Comparison of ENCODE assay signal across 12 cellular contexts in the genomic region with DNA sequence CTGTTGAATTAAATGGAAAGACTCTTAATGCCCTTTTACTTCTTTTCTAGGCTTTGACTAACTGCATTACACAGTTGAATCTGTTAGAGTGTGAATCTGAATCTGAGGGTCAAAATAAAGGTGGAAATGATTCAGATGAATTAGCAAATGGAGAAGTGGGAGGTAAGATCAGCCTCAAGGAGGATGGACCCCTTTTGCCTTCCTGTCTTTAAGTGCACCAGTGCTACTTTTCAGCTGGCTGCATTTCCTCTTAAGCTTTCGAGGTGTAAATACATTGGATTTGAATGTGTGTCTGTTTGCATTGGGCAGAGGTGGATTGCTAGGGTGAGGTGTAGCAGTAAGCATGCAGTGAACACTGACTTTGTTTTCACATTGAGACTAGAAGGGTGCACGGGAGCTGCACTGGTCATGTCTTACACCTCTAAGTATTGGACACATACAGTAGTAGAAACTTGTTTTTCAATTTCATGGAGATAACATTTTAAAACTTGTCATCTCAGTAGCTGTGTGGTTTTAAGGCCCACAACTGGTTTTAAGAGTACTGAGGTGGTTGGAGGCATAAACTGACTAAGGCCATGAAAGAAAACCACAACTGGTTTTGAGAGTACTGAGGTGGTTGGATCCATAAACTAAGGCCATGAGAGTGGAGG. TPM values are rescaled to one million over a fixed set of nuclear protein-coding genes. Genes with fewer than 3 reads are reported as not detected.
DNase-seq lines count a peak whose midpoint lies in the region; ATAC-seq and TF ChIP-seq lines count a peak whose summit lies in the region.
"Had no signal": no experiment of that assay in that cellular context is flagged by ENCODE, and none has a peak within 500 bp of the region (broad histone marks: within the 10 kb centered on the region; RNA-seq: fewer than 3 reads in every experiment).

No MANE protein-coding gene starts in this region.

- H3K4me3 ChIP-seq in suprapubic skin = no peak overlapping the region
- H3K4me3 ChIP-seq in left lung = no peak overlapping the region
- H3K4me3 ChIP-seq: body of pancreas had no signal

- H3K4me1 ChIP-seq in suprapubic skin = no peaks in the 10 kb centered on the region
- peaks cover 0 to 17% of the 10 kb centered on the region in 2 donors for H3K4me1 ChIP-seq in left lung
- H3K4me1 ChIP-seq: body of pancreas had no signal

- H3K36me3 Mint-ChIP-seq in immature natural killer cell = peaks cover 43 to 77% (median 56%) of the 10 kb centered on the region in 3 donors
- peaks cover 48% of the 10 kb centered on the region for H3K36me3 Mint-ChIP-seq in Calu3 (ENCODE audit: insufficient read depth, unreplicated experiment)

- 88% methylated on average over 2 of the region's 2 CpGs for WGBS in suprapubic skin

- H3K4me1 Mint-ChIP-seq in immature natural killer cell (peaks cover 25 to 44% of the 10 kb centered on the region in 2 donors), Calu3 (ENCODE audit: low read depth, unreplicated experiment) (no peaks in the 10 kb centered on the region)

- H3K36me3 ChIP-seq in suprapubic skin (peaks cover 94% of the 10 kb centered on the region), left lung (peaks cover 0 to 90% of the 10 kb centered on the region in 2 donors)

- TF ChIP-seq CTCF in suprapubic skin (IDR thresholded peaks at IDR 0.05) (no peak), Calu3 (IDR thresholded peaks at IDR 0.05; ENCODE audit: unreplicated experiment) (no peak), left lung (IDR thresholded peaks at IDR 0.05) (no peak)

- BruUV-seq in Calu3 (replicated peaks; lab: Mats Ljungman, UMichigan) = no TSS peak

- CTCF ChIA-PET in Calu3 (lab: Charles Lee) = no interaction called here

- H3K27me3 ChIP-seq in suprapubic skin (no peaks in the 10 kb centered on the region), left lung (no peaks in the 10 kb centered on the region)
- H3K27me3 ChIP-seq: body of pancreas had no signal

- ATAC-seq in GM18868 (IDR thresholded peaks at IDR 0.05; ENCODE audit: unreplicated experiment) = peak; percentile 69
- ATAC-seq in GM21576 (IDR thresholded peaks at IDR 0.05; ENCODE audit: unreplicated experiment) = peak; percentile 53
- ATAC-seq in HG03460 (IDR thresholded peaks at IDR 0.05; ENCODE audit: unreplicated experiment) = peak; percentile 66
- no peak for ATAC-seq in HG02840 (IDR thresholded peaks at IDR 0.05; ENCODE audit: low FRiP score, unreplicated experiment)
- no peak for ATAC-seq in left lung
- ATAC-seq: body of pancreas, SK-N-SH treated with all-trans-retinoic acid at 6 μM for 48 hours had no signal

- intact Hi-C loops in Calu3 (cut with micrococcal nuclease; ENCODE audit: unreplicated experiment) (no loop called here), left lung (cut with DNase I) (no loop called here)

- TF ChIP-seq POLR2A in suprapubic skin (IDR thresholded peaks at IDR 0.05) = no peak

- H3K27ac Mint-ChIP-seq in immature natural killer cell (peak overlapping the region in 5 of 6 donors; percentile 20 to 94 (median 86)), Calu3 (ENCODE audit: unreplicated experiment) (no peak overlapping the region)

- H3K9me3 Mint-ChIP-seq in immature natural killer cell (no peaks in the 10 kb centered on the region), Calu3 (ENCODE audit: low read depth, unreplicated experiment) (no peaks in the 10 kb centered on the region)

- TF ChIP-seq EP300 in suprapubic skin (IDR thresholded peaks at IDR 0.05) = no peak

- no peak for DNase-seq in immature natural killer cell
- no peak for DNase-seq in suprapubic skin (ENCODE audit: low spot score in 2 of 2)
- DNase-seq in Calu3 = no peak
- no peak for DNase-seq in left lung
- DNase-seq: body of pancreas, NCI-H146, trophoblast cell had no signal

- no peak overlapping the region for H3K27ac ChIP-seq in suprapubic skin
- no peak overlapping the region for H3K27ac ChIP-seq in left lung
- H3K27ac ChIP-seq: body of pancreas had no signal

- H3K27me3 Mint-ChIP-seq in immature natural killer cell (ENCODE audit: low read depth in 3 of 3) (peaks cover 0 to 4% (median 2%) of the 10 kb centered on the region in 3 donors), Calu3 (ENCODE audit: unreplicated experiment) (no peaks in the 10 kb centered on the region)

- H3K9me3 ChIP-seq in suprapubic skin = no peaks in the 10 kb centered on the region
- H3K9me3 ChIP-seq in left lung = no peaks in the 10 kb centered on the region
- H3K9me3 ChIP-seq: body of pancreas had no signal

- H3K4me3 Mint-ChIP-seq in immature natural killer cell (no peak overlapping the region), Calu3 (ENCODE audit: low read depth, unreplicated experiment) (no peak overlapping the region)

RNA-seq across cellular contexts. Expression of gene MIA3, which starts 35.4 kb away (rescaled TPM):
- polyA plus RNA-seq in immature natural killer cell = 10 to 100 TPM; 24.5 to 61.6 (median 50.8) TPM
- 10 to 100 TPM; 29.9 to 62.3 (median 46.1) TPM for total RNA-seq in suprapubic skin
- total RNA-seq in Calu3 (2022) = 60.3 and 72.6 TPM in 2 replicates
- 10 to 100 TPM; 62.0 to 62.3 TPM for total RNA-seq in left lung

RNA-seq across cellular contexts. Expression of gene AIDA, which starts 59.0 kb away (rescaled TPM):
- 10 to 100 TPM; 16.7 to 22.0 (median 21.2) TPM for polyA plus RNA-seq in immature natural killer cell
- total RNA-seq in suprapubic skin = 10 to 100 TPM; 27.1 to 31.3 (median 29.1) TPM
- 41.2 and 46.2 TPM in 2 replicates for total RNA-seq in Calu3 (2022)
- total RNA-seq in left lung = 10 to 100 TPM; 91.6 to 94.5 TPM

RNA-seq across cellular contexts. Expression of gene BROX, which starts 59.1 kb away (rescaled TPM):
- polyA plus RNA-seq in immature natural killer cell = 10 to 100 TPM; 17.5 to 26.5 (median 22.1) TPM
- total RNA-seq in suprapubic skin (10 to 100 TPM; 41.8 to 57.8 (median 53.8) TPM), Calu3 (2022) (56.8 and 68.8 TPM in 2 replicates), left lung (10 to 100 TPM; 47.2 to 52.6 TPM)

Comparison
In these comparisons a context has a peak if more than half of its experiments do, and no peak if none do; other contexts are left out.
1. ATAC-seq: peak in GM18868 (single experiment), GM21576 (single experiment) and HG03460 (single experiment); none in HG02840 (single experiment) and left lung (single experiment).